In genomic region chr19:20238025-20238623, GRCh38 we compare ENCODE assay signal across 8 cellular contexts.
DNase-seq lines count a peak whose midpoint lies in the region; ATAC-seq and TF ChIP-seq lines count a peak whose summit lies in the region.

No MANE protein-coding gene starts in this region.

- peaks cover 4% of the 10 kb centered on the region for H3K9me3 Mint-ChIP-seq in activated CD4-positive, alpha-beta T cell treated with anti-CD3 and anti-CD28 coated beads for 36 hours (ENCODE audit: low read depth)

- CTCF ChIA-PET in activated CD4-positive, alpha-beta T cell treated with anti-CD3 and anti-CD28 coated beads for 36 hours (lab: Charles Lee): interaction anchor here (0.6 to 2.3 kb wide), 6 partner anchors 9 to 1675 kb away, joined by 3 to 10 read pairs (median 4); partner anchors contain the start of gene ZNF66

- no peaks in the 10 kb centered on the region for H3K27me3 Mint-ChIP-seq in activated CD4-positive, alpha-beta T cell treated with anti-CD3 and anti-CD28 coated beads for 36 hours

- DNase-seq in C1 segment of cervical spinal cord (lab: John Stamatoyannopoulos, UW) (peak; percentile 14 to 87 (median 80)), NCI-H1092 treated with DMSO at 0.1 percent for 48 hours (lab: John Stamatoyannopoulos, UW) (peak; percentile 92), choroid plexus epithelial cell (ENCODE audit: low read depth) (peak; percentile 95), kidney glomerular epithelial cell (lab: John Stamatoyannopoulos, UW) (peak; percentile 72)
- peak; percentile 95 for DNase-seq in activated CD4-positive, alpha-beta T cell treated with anti-CD3 and anti-CD28 coated beads for 36 hours
- DNase-seq in stimulated activated CD4-positive, alpha-beta T cell treated with anti-CD3 and anti-CD28 coated beads, Interleukin-15, amount 100 ng/mL, for 24 hours: peak; percentile 94

- intact Hi-C loops in activated CD4-positive, alpha-beta T cell treated with anti-CD3 and anti-CD28 coated beads for 36 hours (cut with DNase I, micrococcal nuclease): loop anchor here (1.0 to 5.0 kb wide), 13 partner anchors 71 to 1237 kb away; partner anchors contain the start of genes ZNF486 (in 2 of the 2), ZNF682 (in 2 of the 2), ZNF253 (in 1 of the 2) and ZNF626 (in 1 of the 2)

- H3K4me1 Mint-ChIP-seq in activated CD4-positive, alpha-beta T cell treated with anti-CD3 and anti-CD28 coated beads for 36 hours: peaks cover 4% of the 10 kb centered on the region

- H3K4me3 Mint-ChIP-seq in activated CD4-positive, alpha-beta T cell treated with anti-CD3 and anti-CD28 coated beads for 36 hours: peak overlapping the region; percentile 90

- peak; percentile 80 for ATAC-seq in GM21390 (IDR thresholded peaks at IDR 0.05; ENCODE audit: unreplicated experiment)
- ATAC-seq in activated CD4-positive, alpha-beta T cell treated with anti-CD3 and anti-CD28 coated beads for 36 hours: peak; percentile 96
- ATAC-seq in GM21447 (IDR thresholded peaks at IDR 0.05; ENCODE audit: unreplicated experiment): no peak

- peaks cover 33% of the 10 kb centered on the region for H3K36me3 Mint-ChIP-seq in activated CD4-positive, alpha-beta T cell treated with anti-CD3 and anti-CD28 coated beads for 36 hours (ENCODE audit: low read depth)

- H3K27ac Mint-ChIP-seq in activated CD4-positive, alpha-beta T cell treated with anti-CD3 and anti-CD28 coated beads for 36 hours: peak overlapping the region; percentile 91

- TF ChIP-seq CTCF in choroid plexus epithelial cell (conservative IDR thresholded peaks at IDR 0.05; ENCODE audit: low read depth, low read length): no peak

- H3K4me3 ChIP-seq in choroid plexus epithelial cell (ENCODE audit: low read depth, low read length): peak overlapping the region; percentile 92

- POLR2A ChIA-PET in activated CD4-positive, alpha-beta T cell treated with anti-CD3 and anti-CD28 coated beads for 36 hours (lab: Charles Lee): interaction anchor here (0.6 to 2.3 kb wide), 7 partner anchors 186 to 1236 kb away, joined by 3 to 15 read pairs (median 6); partner anchors contain the start of genes ZNF626 and ZNF682
